In the genomic region with DNA sequence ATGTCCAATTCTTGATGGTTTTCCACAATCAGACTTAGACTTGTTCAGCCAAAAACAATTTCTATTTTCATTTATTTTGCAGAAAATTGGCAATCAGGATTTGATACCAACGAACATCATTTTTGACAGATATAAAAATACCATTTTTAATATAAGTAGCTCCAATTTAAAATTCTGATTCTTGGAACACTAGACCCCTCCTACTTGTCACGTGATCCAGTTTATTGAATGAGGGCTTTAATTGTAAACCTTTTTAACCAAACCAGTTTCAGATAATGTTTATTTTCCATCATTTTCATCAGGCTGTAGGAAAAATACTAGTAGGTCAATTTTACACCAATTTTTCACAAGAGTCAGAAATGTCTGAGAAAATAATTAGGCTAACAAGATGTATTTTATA, we compare ENCODE assay signal across 6 cellular contexts.
"Had no signal": no experiment of that assay in that cellular context is flagged by ENCODE, and none has a peak within 500 bp of the region (broad histone marks: within the 10 kb centered on the region; RNA-seq: fewer than 3 reads in every experiment).

No MANE protein-coding gene starts in this region.

- H3K9ac ChIP-seq: KMS-11 had no signal

- H3K4me2 ChIP-seq: KMS-11 had no signal

- DNase-seq: IMR-90, KBM-7, KG1 had no signal

- FAIRE-seq: HTR-8/SVneo had no signal

- H3K27ac ChIP-seq: HL-60, KMS-11 had no signal
